ENCODE assay signal across 8 cellular contexts in the genomic region with DNA sequence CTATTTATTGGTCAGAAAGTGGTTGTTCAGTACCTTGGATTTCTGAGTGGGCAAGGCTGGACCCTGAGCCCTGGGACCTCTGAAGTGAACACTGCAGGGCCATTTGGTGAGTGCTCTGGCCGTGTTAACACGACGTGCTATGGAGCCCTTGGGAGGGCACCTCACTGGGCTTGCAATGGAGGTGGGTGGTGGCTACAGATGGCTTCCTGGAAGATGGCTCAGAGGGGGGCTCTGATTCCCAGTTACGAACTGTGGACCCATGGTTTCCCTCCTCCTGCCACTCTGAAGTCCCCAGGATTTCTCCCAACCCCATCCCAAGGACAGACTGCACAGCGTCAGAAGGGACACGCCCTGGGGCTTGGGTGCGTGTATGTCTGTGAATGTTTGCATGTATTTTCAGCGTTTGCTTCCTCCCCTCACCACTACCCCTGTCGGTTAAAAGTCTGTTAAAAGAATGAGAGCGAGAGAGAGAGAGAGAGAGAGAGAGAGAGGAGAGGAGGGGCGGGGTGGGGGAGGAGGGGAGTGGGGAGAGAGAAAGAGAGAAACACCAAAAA. TPM values are rescaled to one million over a fixed set of nuclear protein-coding genes. Genes with fewer than 3 reads are reported as not detected.
DNase-seq lines count a peak whose midpoint lies in the region; ATAC-seq lines count a peak whose summit lies in the region.

No MANE protein-coding gene starts in this region.

- H3K4me1 ChIP-seq in mesendoderm (ENCODE audit: control insufficient read depth, low read depth, low read length) = peaks cover 13% of the 10 kb centered on the region
- no peaks in the 10 kb centered on the region for H3K4me1 ChIP-seq in GM23248 (ENCODE audit: insufficient read depth)

- H3K79me2 ChIP-seq in mesendoderm (ENCODE audit: control insufficient read depth, insufficient read depth, low read length) = no peaks in the 10 kb centered on the region
- H3K79me2 ChIP-seq in GM23248 (ENCODE audit: insufficient read depth) = no peaks in the 10 kb centered on the region

- no peak overlapping the region for H2AK5ac ChIP-seq in mesendoderm (ENCODE audit: low read length)

- H3K9ac ChIP-seq in mesendoderm (ENCODE audit: low read length) = no peak overlapping the region
- no peak overlapping the region for H3K9ac ChIP-seq in GM23248

- no peak overlapping the region for H4K8ac ChIP-seq in mesendoderm (ENCODE audit: low read depth, low read length)

- H2BK5ac ChIP-seq in mesendoderm (ENCODE audit: low read length) = no peak overlapping the region

- H3K9me2 ChIP-seq in GM23248 (ENCODE audit: insufficient read depth) = no peaks in the 10 kb centered on the region

- in situ Hi-C loops in GM23248 (cut with MboI) = no loop called here

- ATAC-seq in GM18511 (IDR thresholded peaks at IDR 0.05; ENCODE audit: unreplicated experiment) = peak; percentile 42
- peak; percentile 26 for ATAC-seq in GM21786 (IDR thresholded peaks at IDR 0.05; ENCODE audit: unreplicated experiment)

- no peak overlapping the region for H3K4me2 ChIP-seq in mesendoderm (ENCODE audit: low read length)
- no peak overlapping the region for H3K4me2 ChIP-seq in GM23248 (ENCODE audit: unreplicated experiment)

- H3K27ac ChIP-seq in mesendoderm (ENCODE audit: low read depth, low read length) (no peak overlapping the region), GM23248 (no peak overlapping the region)

- peak overlapping the region; percentile 46 for H3K56ac ChIP-seq in mesendoderm (ENCODE audit: low read length)

- no peak overlapping the region for H2BK15ac ChIP-seq in mesendoderm (replicated peaks; ENCODE audit: low read depth)

- H3K4ac ChIP-seq in mesendoderm (ENCODE audit: low read depth, low read length) = no peak overlapping the region

- H3K18ac ChIP-seq in mesendoderm (ENCODE audit: low read length) = no peak overlapping the region

- DNase-seq in NCI-H526 treated with DMSO at 0.1 percent for 48 hours (lab: John Stamatoyannopoulos, UW) = peak; percentile 63
- no peak for DNase-seq in mesendoderm
- DNase-seq in MG63 = no peak
- DNase-seq in GM23248 = no peak
- DNase-seq in DMS153 treated with DMSO at 0.1 percent for 48 hours (lab: John Stamatoyannopoulos, UW; ENCODE audit: unreplicated experiment) = no peak
- no peak for DNase-seq in GOT3 (lab: John Stamatoyannopoulos, UW)

- no CpG with 5 or more reads among the region's 11 CpGs for WGBS in mesendoderm (ENCODE audit: extremely low coverage, insufficient coverage, low lambda C conversion rate)
- WGBS in GM23248 (ENCODE audit: low coverage in 1 of 2, low lambda C conversion rate in 2 of 2, missing lambda C conversion rate in 2 of 2), 2 experiments = 63 to 67% methylated on average over 8 to 11 of the region's 11 CpGs

- H3K27me3 ChIP-seq in mesendoderm (ENCODE audit: insufficient read depth, low read length, poor library complexity) = no peaks in the 10 kb centered on the region
- no peaks in the 10 kb centered on the region for H3K27me3 ChIP-seq in MG63
- H3K27me3 ChIP-seq in GM23248 (replicated peaks; ENCODE audit: insufficient read depth) = no peaks in the 10 kb centered on the region

- H3K4me3 ChIP-seq in mesendoderm (ENCODE audit: low read length) (no peak overlapping the region), MG63 (no peak overlapping the region), GM23248 (no peak overlapping the region)

- H2AFZ ChIP-seq in GM23248 = no peak overlapping the region

- no peak overlapping the region for H3K23ac ChIP-seq in mesendoderm (ENCODE audit: low read length)

- H3K36me3 ChIP-seq in mesendoderm (ENCODE audit: control insufficient read depth, insufficient read depth, low read length) = no peaks in the 10 kb centered on the region
- H3K36me3 ChIP-seq in MG63 = no peaks in the 10 kb centered on the region
- no peaks in the 10 kb centered on the region for H3K36me3 ChIP-seq in GM23248 (ENCODE audit: low read depth)

- H3F3A ChIP-seq in GM23248 (ENCODE audit: insufficient read depth) = no peaks in the 10 kb centered on the region

- no peaks in the 10 kb centered on the region for H4K20me1 ChIP-seq in GM23248 (ENCODE audit: insufficient read depth)

- no peak overlapping the region for H2BK120ac ChIP-seq in mesendoderm (ENCODE audit: low read depth, low read length)

- H4K5ac ChIP-seq in mesendoderm (ENCODE audit: low read length) = peak overlapping the region; percentile 75

- H3K79me1 ChIP-seq in mesendoderm (ENCODE audit: low read length) = no peaks in the 10 kb centered on the region

- H3K9me3 ChIP-seq in MG63 = no peaks in the 10 kb centered on the region
- no peaks in the 10 kb centered on the region for H3K9me3 ChIP-seq in GM23248 (ENCODE audit: low read depth)

RNA-seq across cellular contexts. Expression of gene RHOH, which starts 3.7 kb away (rescaled TPM):
- polyA plus RNA-seq in mesendoderm (2013, experiment 1 of 2) = 1.1 TPM
- 0.90 TPM for polyA plus RNA-seq in mesendoderm (2013, experiment 2 of 2)
- total RNA-seq in MG63 (2014; rRNA removed; shearing (Covaris generic); ENCODE audit: low replicate concordance) = not detected in 2 replicates
- total RNA-seq in GM23248 (2014; rRNA removed; shearing (Covaris generic)) = not detected in 2 replicates
- 0.24 TPM in 1 of 2 replicates, not detected in the other for polyA plus RNA-seq in GM23248 (2016; fragmentation: Nextera tagmentation; extraction: Ambion mirVana)
